In genomic region chr4:141534985-141535384, GRCh38 we compare ENCODE assay signal across 22 cellular contexts.
"Had no signal": no experiment of that assay in that cellular context is flagged by ENCODE, and none has a peak within 500 bp of the region (broad histone marks: within the 10 kb centered on the region; RNA-seq: fewer than 3 reads in every experiment).

No MANE protein-coding gene starts in this region.

- H3K27ac ChIP-seq: colonic mucosa, epithelial cell of prostate, esophagus squamous epithelium, gastroesophageal sphincter, heart left ventricle, hepatocyte, left lung, lower lobe of right lung had no signal

- H3K4me3 ChIP-seq: colonic mucosa, esophagus squamous epithelium, gastroesophageal sphincter, heart left ventricle, hepatocyte, left lung, lower lobe of right lung, mucosa of descending colon had no signal

- H3K27me3 ChIP-seq: colonic mucosa, esophagus squamous epithelium, gastroesophageal sphincter, heart left ventricle, hepatocyte, left lung had no signal

- H3K36me3 ChIP-seq: colonic mucosa, esophagus squamous epithelium, gastroesophageal sphincter, heart left ventricle, left lung, lower lobe of right lung had no signal

- ATAC-seq: effector memory CD8-positive, alpha-beta T cell; esophagus mucosa; gastroesophageal sphincter; heart left ventricle; left cardiac atrium; left lung; left ventricle myocardium superior; lower lobe of right lung; mucosa of descending colon; naive thymus-derived CD8-positive, alpha-beta T cell had no signal

- DNase-seq: colonic mucosa; cortex of kidney; effector CD8-positive, alpha-beta T cell; effector memory CD8-positive, alpha-beta T cell; endodermal cell; erythroblast; esophagus squamous epithelium; heart left ventricle; hypothalamus; immature natural killer cell; left cardiac atrium; left lung; left ventricle myocardium superior; lower lobe of right lung; mesenchymal stem cell; mucosa of descending colon; naive B cell; naive thymus-derived CD8-positive, alpha-beta T cell had no signal
